In the genomic region with DNA sequence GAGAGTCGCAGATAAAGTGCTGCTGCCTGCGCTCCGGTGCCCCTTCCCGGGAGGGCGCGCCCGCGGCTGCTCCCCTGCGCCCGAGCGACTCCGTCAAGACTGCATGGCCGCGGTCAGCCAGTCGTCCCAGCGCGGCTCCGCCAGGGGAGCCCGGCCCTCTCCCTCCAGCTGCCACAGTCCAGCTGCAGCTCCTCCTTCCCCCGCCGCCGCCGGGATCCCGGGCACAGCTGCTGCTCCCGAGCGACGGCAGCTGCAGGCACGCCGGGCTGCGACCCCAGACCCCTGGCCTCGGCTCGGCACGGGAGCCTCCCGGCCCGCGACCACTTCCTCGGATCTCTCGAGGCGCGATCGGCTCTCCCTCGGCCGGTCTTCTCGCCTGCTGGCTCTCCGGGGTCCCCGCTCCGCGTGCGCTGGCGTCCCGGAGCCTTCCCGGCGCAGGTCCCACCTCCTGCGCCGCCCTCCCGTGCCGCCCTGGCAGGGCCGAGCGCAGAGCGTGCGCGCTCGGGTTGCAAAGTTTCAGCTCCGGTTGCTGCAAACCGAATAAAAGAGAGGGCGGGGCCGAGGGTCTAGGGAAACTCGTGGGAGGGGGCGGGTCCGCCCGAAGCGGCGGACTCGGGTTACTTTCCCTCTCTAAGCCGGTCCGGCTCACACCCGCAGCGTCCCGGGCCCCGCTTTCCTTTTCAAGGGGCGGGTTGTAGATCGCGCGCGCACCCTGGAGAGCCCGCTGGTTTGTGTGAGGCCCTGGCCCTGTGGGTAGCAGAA, we compare ENCODE assay signal across 8 cellular contexts. TPM values are rescaled to one million over a fixed set of nuclear protein-coding genes. Genes with fewer than 3 reads are reported as not detected.
DNase-seq lines count a peak whose midpoint lies in the region; ATAC-seq and TF ChIP-seq lines count a peak whose summit lies in the region.

TSS of gene CNKSR3 (minus strand) at position 542 of the 762 bp plus-strand sequence. CDS start 571 bp downstream, outside the sequence.

- H3K4me3 ChIP-seq in fibroblast of the aortic adventitia (ENCODE audit: low read depth, low read length) (peak within 1 kb of the TSS; percentile 89), thoracic aorta (peak within 1 kb of the TSS; percentile 87)

- no peaks in the 10 kb centered on the region for H3K9me3 Mint-ChIP-seq in activated T-cell treated with anti-CD3 and anti-CD28 coated beads, Interleukin-2, amount 50 U/mL, for 24 hours
- H3K9me3 Mint-ChIP-seq in naive B cell, result peaks cover 0 to 6% (median 4%) of the 10 kb centered on the region in 7 donors

- H3K27ac ChIP-seq in thoracic aorta, result peak within 1 kb of the TSS; percentile 96 to 97

- peak; percentile 41 for TF ChIP-seq CTCF in fibroblast of the aortic adventitia (IDR thresholded peaks at IDR 0.05; ENCODE audit: insufficient read depth, low read length)
- TF ChIP-seq CTCF in thoracic aorta (IDR thresholded peaks at IDR 0.05), result peak; percentile 34

- DNase-seq in C1 segment of cervical spinal cord (lab: John Stamatoyannopoulos, UW) (peak in 13 of 14 donors; percentile 12 to 84 (median 71)), NCI-H2196 (lab: John Stamatoyannopoulos, UW; ENCODE audit: unreplicated experiment) (peak; percentile 92), fibroblast of the aortic adventitia (ENCODE audit: low read depth) (peak; percentile 92), naive B cell (no peak), thoracic aorta (ENCODE audit: low spot score) (peak; percentile 58)
- DNase-seq in activated T-cell treated with anti-CD3 and anti-CD28 coated beads, Interleukin-2, amount 50 U/mL, for 24 hours, result peak; percentile 62

- no peaks in the 10 kb centered on the region for H3K27me3 ChIP-seq in thoracic aorta (replicated peaks; ENCODE audit: insufficient read depth)

- H3K27ac Mint-ChIP-seq in activated T-cell treated with anti-CD3 and anti-CD28 coated beads, Interleukin-2, amount 50 U/mL, for 24 hours, result no peak within 1 kb of the TSS
- no peak within 1 kb of the TSS for H3K27ac Mint-ChIP-seq in naive B cell

- peak; percentile 65 for ATAC-seq in GM19023 (IDR thresholded peaks at IDR 0.05; ENCODE audit: unreplicated experiment)
- ATAC-seq in HG03135 (IDR thresholded peaks at IDR 0.05; ENCODE audit: unreplicated experiment), result peak; percentile 63
- ATAC-seq in naive B cell (ENCODE audit: low read depth in 2 of 2), result no peak
- ATAC-seq in thoracic aorta (ENCODE audit: insufficient number of reproducible peaks, low FRiP score, low read depth), result peak; percentile 42

- H3K9me3 ChIP-seq in thoracic aorta, result no peaks in the 10 kb centered on the region

- no peaks in the 10 kb centered on the region for H3K36me3 Mint-ChIP-seq in activated T-cell treated with anti-CD3 and anti-CD28 coated beads, Interleukin-2, amount 50 U/mL, for 24 hours (ENCODE audit: low read depth)
- H3K36me3 Mint-ChIP-seq in naive B cell, result peaks cover 0 to 7% of the 10 kb centered on the region in 2 donors

- peaks cover 69% of the 10 kb centered on the region for H3K27me3 Mint-ChIP-seq in activated T-cell treated with anti-CD3 and anti-CD28 coated beads, Interleukin-2, amount 50 U/mL, for 24 hours
- peaks cover 45 to 64% (median 57%) of the 10 kb centered on the region in 3 donors for H3K27me3 Mint-ChIP-seq in naive B cell

- H3K4me1 Mint-ChIP-seq in activated T-cell treated with anti-CD3 and anti-CD28 coated beads, Interleukin-2, amount 50 U/mL, for 24 hours (ENCODE audit: low read depth), result peaks cover 16% of the 10 kb centered on the region
- peaks cover 4 to 15% (median 6%) of the 10 kb centered on the region in 3 donors for H3K4me1 Mint-ChIP-seq in naive B cell

- H3K36me3 ChIP-seq in thoracic aorta, result no peaks in the 10 kb centered on the region

- peak within 1 kb of the TSS; percentile 75 for H3K4me3 Mint-ChIP-seq in activated T-cell treated with anti-CD3 and anti-CD28 coated beads, Interleukin-2, amount 50 U/mL, for 24 hours
- peak within 1 kb of the TSS in 7 of 8 donors; percentile 51 to 85 (median 72) for H3K4me3 Mint-ChIP-seq in naive B cell

- peaks cover 3 to 57% of the 10 kb centered on the region in 2 donors for H3K4me1 ChIP-seq in thoracic aorta (ENCODE audit: control insufficient read depth in 1 of 2, low read depth in 2 of 2)

RNA-seq across cellular contexts. Expression of gene CNKSR3, which starts in this region (rescaled TPM):
- total RNA-seq in fibroblast of the aortic adventitia (ENCODE audit: low replicate concordance) (4.3 and 11.7 TPM in 2 replicates), thoracic aorta (10 to 100 TPM; 20.2 to 22.9 TPM)
- polyA plus RNA-seq in naive B cell (ENCODE audit: low read depth in 6 of 6), result not detected

Comparison
In these comparisons a context has a peak if more than half of its experiments do, and no peak if none do; other contexts are left out.
1. ATAC-seq: peak in GM19023 (single experiment), HG03135 (single experiment) and thoracic aorta (single experiment); none in naive B cell (0 of 2).